ENCODE assay signal across 8 cellular contexts in the genomic region with DNA sequence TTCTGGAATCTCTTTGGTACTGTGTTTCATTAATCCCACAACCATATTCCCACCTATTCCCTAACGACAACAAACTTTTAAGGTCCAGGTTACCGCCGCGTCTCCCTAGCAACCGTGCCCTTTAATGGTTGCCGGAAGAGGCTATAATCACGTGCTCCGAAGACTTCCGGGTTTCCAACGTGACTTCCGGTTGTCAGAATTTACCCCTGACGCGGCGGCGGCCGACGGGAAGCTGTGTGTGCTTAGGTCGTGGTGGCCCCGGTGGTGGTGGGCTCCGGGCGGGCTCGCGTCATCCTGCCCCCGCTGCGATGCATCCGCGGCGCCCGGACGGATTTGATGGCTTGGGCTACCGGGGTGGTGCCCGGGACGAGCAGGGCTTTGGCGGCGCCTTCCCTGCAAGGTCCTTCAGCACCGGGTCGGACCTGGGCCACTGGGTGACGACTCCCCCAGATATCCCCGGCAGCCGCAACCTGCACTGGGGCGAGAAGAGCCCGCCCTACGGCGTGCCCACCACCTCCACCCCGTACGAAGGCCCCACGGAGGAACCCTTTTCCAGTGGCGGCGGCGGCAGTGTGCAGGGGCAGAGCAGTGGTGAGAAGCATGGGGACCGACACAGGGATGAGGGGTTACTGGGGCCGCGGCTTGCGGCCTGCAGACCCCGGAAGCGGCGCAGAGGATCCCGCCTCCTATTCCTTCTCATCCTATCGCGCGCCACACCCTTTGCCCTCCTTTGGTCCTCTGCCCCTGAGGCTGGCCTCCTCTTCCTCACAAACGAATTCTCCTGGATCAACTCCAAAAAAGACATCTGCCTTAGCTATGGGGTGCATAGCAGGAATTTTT. TPM values are rescaled to one million over a fixed set of nuclear protein-coding genes. Genes with fewer than 3 reads are reported as not detected.
DNase-seq lines count a peak whose midpoint lies in the region; ATAC-seq and TF ChIP-seq lines count a peak whose summit lies in the region.

Gene SLC25A46, plus strand, starts transcription at position 196 of the 840 bp plus-strand sequence. Its CDS starts 113 bp downstream, at position 309.

- peak; percentile 90 for TF ChIP-seq POLR2A in GM10847 (IDR thresholded peaks at IDR 0.05; ENCODE audit: extremely low read depth, insufficient read length)

- peaks cover 22% of the 10 kb centered on the region for H3K4me1 ChIP-seq in adipocyte (ENCODE audit: control insufficient read depth, insufficient read depth, low read length)

- H3K9ac ChIP-seq in adipocyte (ENCODE audit: low read length): peak within 1 kb of the TSS; percentile 96

- no peaks in the 10 kb centered on the region for H3K9me3 Mint-ChIP-seq in type B pancreatic cell

- TF ChIP-seq CTCF in type B pancreatic cell (conservative IDR thresholded peaks at IDR 0.05): no peak

- peaks cover 9% of the 10 kb centered on the region for H3K36me3 ChIP-seq in adipocyte (ENCODE audit: control insufficient read depth, insufficient read depth, low read length, severe bottlenecking)

- peak within 1 kb of the TSS; percentile 93 for H3K4me3 ChIP-seq in adipocyte (ENCODE audit: low read length)

- peaks cover 5% of the 10 kb centered on the region for H3K4me1 Mint-ChIP-seq in type B pancreatic cell (ENCODE audit: unreplicated experiment)

- no peaks in the 10 kb centered on the region for H3K27me3 ChIP-seq in adipocyte (replicated peaks; ENCODE audit: control insufficient read depth, insufficient read depth, low read length)

- peak within 1 kb of the TSS; percentile 96 for H3K4me3 Mint-ChIP-seq in type B pancreatic cell

- intact Hi-C loops in cardiac septum (cut with DNase I): loop anchor here (5.0 kb wide), 1 partner anchor 353 kb away; the partner anchor contains the start of gene WDR36

- peaks cover 4% of the 10 kb centered on the region for H3K27me3 Mint-ChIP-seq in type B pancreatic cell

- peak; percentile 55 for DNase-seq in NCI-H128 (lab: John Stamatoyannopoulos, UW; ENCODE audit: unreplicated experiment)
- peak; percentile 92 for DNase-seq in SW480 (ENCODE audit: low spot score)
- DNase-seq in adipocyte (ENCODE audit: low read depth): peak; percentile 95
- DNase-seq in cardiac septum (ENCODE audit: low spot score): peak; percentile 91
- peak; percentile 93 for DNase-seq in pons (ENCODE audit: low spot score)
- peak; percentile 85 for DNase-seq in type B pancreatic cell (ENCODE audit: extremely low spot score, unreplicated experiment)

- H3K9me3 ChIP-seq in adipocyte (ENCODE audit: control insufficient read depth, low read length): no peaks in the 10 kb centered on the region

- peak; percentile 97 for ATAC-seq in HG02642 (IDR thresholded peaks at IDR 0.05; ENCODE audit: poor library complexity, unreplicated experiment)

- peak within 1 kb of the TSS; percentile 85 for H3K27ac Mint-ChIP-seq in type B pancreatic cell

- H3K36me3 Mint-ChIP-seq in type B pancreatic cell: no peaks in the 10 kb centered on the region

RNA-seq across cellular contexts. Expression of gene SLC25A46, which starts in this region (rescaled TPM):
- total RNA-seq in cardiac septum (48.0 TPM), type B pancreatic cell (ENCODE audit: low replicate concordance) (33.7 and 38.5 TPM in 2 replicates)

Comparison
In these comparisons a context has a peak if more than half of its experiments do, and no peak if none do; other contexts are left out.
1. Peak in every context shown above with its lines: DNase-seq, ATAC-seq and H3K4me3 ChIP-seq.